28 cellular contexts compared by ENCODE assay signal in the genomic region with DNA sequence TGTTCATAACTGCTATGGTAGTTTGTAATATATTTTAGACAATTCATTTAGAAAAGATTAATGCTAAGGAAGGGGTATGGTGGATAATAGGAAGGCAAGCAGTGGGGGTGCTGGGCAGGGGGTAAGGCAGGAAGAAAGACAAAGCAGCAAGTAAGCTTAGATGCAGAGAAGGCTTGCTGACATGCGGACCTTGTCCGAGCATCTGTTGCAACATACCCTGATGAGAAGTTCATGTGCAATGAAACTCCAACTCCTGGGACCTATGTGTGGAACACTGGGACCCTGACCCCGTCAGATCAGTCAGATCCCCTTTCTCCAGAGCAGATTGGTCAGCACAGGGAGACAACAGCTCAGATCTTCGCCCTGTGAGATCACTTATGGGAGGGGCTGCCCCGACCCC.
"Had no signal": no experiment of that assay in that cellular context is flagged by ENCODE, and none has a peak within 500 bp of the region (broad histone marks: within the 10 kb centered on the region; RNA-seq: fewer than 3 reads in every experiment).

No MANE protein-coding gene starts in this region.

- H3K27ac ChIP-seq: heart right ventricle, hepatocyte, left ventricle myocardium inferior, neural progenitor cell, neutrophil, ovary, prostate gland, sigmoid colon, suprapubic skin, thoracic aorta, tibial artery, upper lobe of right lung had no signal

- H3K4me3 Mint-ChIP-seq: mesothelial cell of epicardium; naive B cell; natural killer cell; nephron progenitor cell; neural progenitor cell; stimulated activated memory B cell treated with anti-CD40 and anti-IgM and Interleukin-4, amounts not matched to agents 10 μg/mL and 1 μg/mL and 100 μg/mL, for 72 hours had no signal

- H3K27ac Mint-ChIP-seq: mesothelial cell of epicardium; nephron progenitor cell; neural progenitor cell; stimulated activated memory B cell treated with anti-CD40 and anti-IgM and Interleukin-4, amounts not matched to agents 10 μg/mL and 1 μg/mL and 100 μg/mL, for 72 hours had no signal

- DNase-seq: heart right ventricle; islet precursor cell; left ventricle myocardium inferior; mesendoderm; naive B cell; natural killer cell; nephron progenitor cell; occipital lobe; ovary; retina; right cardiac atrium; sigmoid colon; stimulated activated CD4-positive, alpha-beta T cell treated with anti-CD3 and anti-CD28 coated beads, Interleukin-1b, Interleukin-23, amount 100 ng/mL, for 48 hours; stimulated activated CD4-positive, alpha-beta T cell treated with anti-CD3 and anti-CD28 coated beads, Interleukin-2, amount 100 ng/mL, for 48 hours; stimulated activated CD4-positive, alpha-beta T cell treated with anti-CD3 and anti-CD28 coated beads, Interleukin-4, amount 100 ng/mL, for 4 hours; stimulated activated CD8-positive, alpha-beta memory T cell treated with anti-CD3 and anti-CD28 coated beads, Interleukin-4, amount 100 ng/mL, for 48 hours; stimulated activated naive CD4-positive, alpha-beta T cell treated with Interleukin-2 at 50 U/mL for 16 hours; tibial artery; trophoblast cell; upper lobe of right lung had no signal

- H3K36me3 Mint-ChIP-seq: mesothelial cell of epicardium, natural killer cell had no signal

- ATAC-seq: heart right ventricle; natural killer cell; right cardiac atrium; stimulated activated memory B cell treated with anti-CD40 and anti-IgM and Interleukin-4, amounts not matched to agents 10 μg/mL and 1 μg/mL and 100 μg/mL, for 72 hours; upper lobe of right lung had no signal

- H3K27me3 Mint-ChIP-seq: naive B cell; stimulated activated memory B cell treated with anti-CD40 and anti-IgM and Interleukin-4, amounts not matched to agents 10 μg/mL and 1 μg/mL and 100 μg/mL, for 72 hours had no signal

- H3K4me1 Mint-ChIP-seq: mesothelial cell of epicardium, nephron progenitor cell, neural progenitor cell had no signal

- H3K9me3 Mint-ChIP-seq: naive B cell, natural killer cell had no signal
